Comparison of ENCODE assay signal across 27 cellular contexts in the genomic region with DNA sequence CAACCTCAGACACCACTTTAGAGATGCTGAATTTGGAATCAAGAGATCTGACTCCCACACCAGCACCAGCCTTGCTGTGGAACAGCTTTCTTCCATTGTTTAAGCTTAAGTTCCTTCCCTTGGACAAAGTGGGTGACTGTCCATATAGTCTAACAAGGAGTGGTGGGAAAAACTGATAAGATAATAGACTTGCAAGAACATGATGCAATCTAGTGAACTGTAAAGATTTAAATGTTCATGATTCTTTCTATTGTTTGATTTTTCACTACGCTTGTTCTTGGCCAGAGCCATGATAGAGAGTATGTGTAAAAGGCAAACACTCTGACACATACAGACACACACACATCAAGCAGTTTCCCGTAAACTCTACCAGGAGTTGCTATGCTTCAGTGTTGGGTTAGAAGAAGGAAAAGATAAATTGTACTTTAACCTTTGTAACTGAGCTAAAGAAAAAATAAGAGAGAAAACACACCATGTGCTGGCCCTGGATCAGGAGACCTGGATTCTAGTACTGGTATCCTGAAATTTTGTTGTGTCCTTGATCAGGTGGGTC.
"Had no signal": no experiment of that assay in that cellular context is flagged by ENCODE, and none has a peak within 500 bp of the region (broad histone marks: within the 10 kb centered on the region; RNA-seq: fewer than 3 reads in every experiment).

No MANE protein-coding gene starts in this region.

- H3K27me3 ChIP-seq: gastroesophageal sphincter, neural progenitor cell, spleen, tibial artery, upper lobe of right lung had no signal

- ATAC-seq: esophagus mucosa; gastroesophageal sphincter; left cardiac atrium; lower lobe of right lung; natural killer cell; psoas muscle; sciatic nerve; stimulated activated memory B cell treated with anti-CD40 and anti-IgM and Interleukin-4, amounts not matched to agents 10 μg/mL and 1 μg/mL and 100 μg/mL, for 72 hours; upper lobe of right lung had no signal

- H3K9ac ChIP-seq: neural progenitor cell had no signal

- DNase-seq: cortex of kidney; dorsolateral prefrontal cortex; effector memory CD4-positive, alpha-beta T cell; foreskin fibroblast; glutamatergic neuron; kidney; left cardiac atrium; left ventricle myocardium inferior; lower lobe of right lung; natural killer cell; nucleus accumbens; psoas muscle; retina; spleen; stimulated activated CD4-positive, alpha-beta T cell treated with anti-CD3 and anti-CD28 coated beads, Interleukin-15, amount 100 ng/mL, for 24 hours; stimulated activated CD4-positive, alpha-beta T cell treated with anti-CD3 and anti-CD28 coated beads, Interleukin-1b, Interleukin-23, amount 100 ng/mL, for 48 hours; stimulated activated CD4-positive, alpha-beta T cell treated with anti-CD3 and anti-CD28 coated beads, Interleukin-4, amount 100 ng/mL, for 24 hours; tibial artery; upper lobe of right lung had no signal

- H3K27me3 Mint-ChIP-seq: memory B cell; stimulated activated memory B cell treated with anti-CD40 and anti-IgM and Interleukin-4, amounts not matched to agents 10 μg/mL and 1 μg/mL and 100 μg/mL, for 72 hours; stimulated activated naive CD8-positive, alpha-beta T cell treated with anti-CD3 and anti-CD28 coated beads, Interleukin-15, Interleukin-2, amounts not matched to agents 100 ng/mL and 50 ng/mL, for 24 hours had no signal

- H3K27ac ChIP-seq: dorsolateral prefrontal cortex, gastroesophageal sphincter, left ventricle myocardium inferior, lower lobe of right lung, neural progenitor cell, psoas muscle, spleen, tibial artery, upper lobe of right lung had no signal

- H2AFZ ChIP-seq: neural progenitor cell had no signal

- H3K36me3 Mint-ChIP-seq: memory B cell; mesothelial cell of epicardium; stimulated activated memory B cell treated with anti-CD40 and anti-IgM and Interleukin-4, amounts not matched to agents 10 μg/mL and 1 μg/mL and 100 μg/mL, for 72 hours had no signal

- H3K36me3 ChIP-seq: gastroesophageal sphincter, lower lobe of right lung, neural progenitor cell, spleen, upper lobe of right lung had no signal

- H3K4me3 ChIP-seq: dorsolateral prefrontal cortex, gastroesophageal sphincter, left ventricle myocardium inferior, lower lobe of right lung, neural progenitor cell, psoas muscle, spleen, tibial artery, upper lobe of right lung had no signal

- H3K4me1 ChIP-seq: gastroesophageal sphincter, left ventricle myocardium inferior, lower lobe of right lung, neural progenitor cell, psoas muscle, spleen, tibial artery, upper lobe of right lung had no signal

- H3K4me1 Mint-ChIP-seq: memory B cell; mesothelial cell of epicardium; natural killer cell; neural progenitor cell; stimulated activated memory B cell treated with anti-CD40 and anti-IgM and Interleukin-4, amounts not matched to agents 10 μg/mL and 1 μg/mL and 100 μg/mL, for 72 hours had no signal

- H3K27ac Mint-ChIP-seq: memory B cell; mesothelial cell of epicardium; natural killer cell; neural progenitor cell; stimulated activated memory B cell treated with anti-CD40 and anti-IgM and Interleukin-4, amounts not matched to agents 10 μg/mL and 1 μg/mL and 100 μg/mL, for 72 hours; stimulated activated naive CD8-positive, alpha-beta T cell treated with anti-CD3 and anti-CD28 coated beads, Interleukin-15, Interleukin-2, amounts not matched to agents 100 ng/mL and 50 ng/mL, for 24 hours had no signal

- H3K4me2 ChIP-seq: neural progenitor cell had no signal

- H3K4me3 Mint-ChIP-seq: memory B cell; mesothelial cell of epicardium; natural killer cell; neural progenitor cell; stimulated activated memory B cell treated with anti-CD40 and anti-IgM and Interleukin-4, amounts not matched to agents 10 μg/mL and 1 μg/mL and 100 μg/mL, for 72 hours; stimulated activated naive CD8-positive, alpha-beta T cell treated with anti-CD3 and anti-CD28 coated beads, Interleukin-15, Interleukin-2, amounts not matched to agents 100 ng/mL and 50 ng/mL, for 24 hours had no signal

- H3K9me3 Mint-ChIP-seq: memory B cell, neural progenitor cell had no signal

- H3K9me3 ChIP-seq: gastroesophageal sphincter, left ventricle myocardium inferior, lower lobe of right lung, psoas muscle, spleen, tibial artery, upper lobe of right lung had no signal
